ENCODE assay signal across 16 cellular contexts in the genomic region with DNA sequence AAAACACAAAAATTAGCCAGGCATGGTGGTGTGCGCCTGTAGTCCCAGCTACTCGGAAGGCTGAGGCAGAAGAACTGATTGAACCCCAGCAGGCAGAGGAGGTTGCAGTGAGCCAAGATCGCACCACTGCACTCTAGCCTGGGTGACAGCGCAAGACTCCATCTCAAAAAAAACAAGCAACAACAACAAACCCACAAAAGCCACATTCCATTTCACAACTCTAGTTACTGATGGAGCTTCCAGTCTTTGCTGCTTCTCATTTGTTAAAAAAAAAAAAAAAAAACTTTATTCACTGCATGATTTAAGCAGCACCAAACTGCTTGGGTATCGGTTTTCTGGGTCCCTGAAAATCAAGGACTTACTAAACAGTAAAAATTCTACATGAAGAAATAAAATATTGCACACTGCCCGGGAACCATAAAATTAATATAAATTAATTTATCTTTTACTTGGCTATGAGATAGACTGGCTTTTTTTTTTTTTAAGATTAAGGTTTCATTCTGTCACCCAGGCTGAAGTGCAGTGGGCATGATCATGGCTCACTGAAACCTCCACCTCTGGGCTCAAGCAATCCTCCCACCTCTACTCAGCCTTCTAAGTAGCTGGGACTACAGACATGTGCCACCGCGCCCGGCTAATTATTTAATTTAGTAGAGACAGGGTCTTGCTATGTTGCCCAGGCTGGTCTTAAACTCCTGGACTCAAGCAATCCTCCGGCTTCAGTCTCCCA. TPM values are rescaled to one million over a fixed set of nuclear protein-coding genes. Genes with fewer than 3 reads are reported as not detected.
DNase-seq lines count a peak whose midpoint lies in the region; ATAC-seq and TF ChIP-seq lines count a peak whose summit lies in the region.
"Had no signal": no experiment of that assay in that cellular context is flagged by ENCODE, and none has a peak within 500 bp of the region (broad histone marks: within the 10 kb centered on the region; RNA-seq: fewer than 3 reads in every experiment).

No MANE protein-coding gene starts in this region.

- peak in 4 of 7 experiments; percentile 8 to 53 (median 17) for DNase-seq in CD8-positive, alpha-beta T cell
- DNase-seq in Jurkat, Clone E6-1 (ENCODE audit: low read depth, low spot score) = peak; percentile 88
- DNase-seq in naive thymus-derived CD8-positive, alpha-beta T cell = peak in 4 of 10 donors; percentile 6 to 50 (median 34)
- DNase-seq in tibial nerve (ENCODE audit: low spot score in 2 of 2) = no peak
- no peak for DNase-seq in stomach
- DNase-seq: activated CD4-positive, alpha-beta T cell treated with anti-CD3 and anti-CD28 coated beads, Interleukin-2, amount 50 U/mL, for 1 hour; DMS 273 treated with DMSO at 0.1 percent for 48 hours; Karpas-422; NCI-H510A; pancreas; stimulated activated CD4-positive, alpha-beta T cell treated with anti-CD3 and anti-CD28 coated beads, Interleukin-2, amount 100 ng/mL, for 24 hours had no signal

- peak; percentile 71 for ATAC-seq in CD8-positive, alpha-beta T cell
- ATAC-seq in naive thymus-derived CD8-positive, alpha-beta T cell = peak in 1 of 2 donors; percentile 46
- ATAC-seq in HG03342 (IDR thresholded peaks at IDR 0.05; ENCODE audit: unreplicated experiment) = no peak

- intact Hi-C loops in CD8-positive, alpha-beta T cell (cut with DNase I, micrococcal nuclease) = no loop called here
- intact Hi-C loops in stomach (cut with DNase I; ENCODE audit: low total_unique reads) = no loop called here

- H3K27me3 ChIP-seq in CD8-positive, alpha-beta T cell (ENCODE audit: insufficient read depth, low read length) = no peaks in the 10 kb centered on the region
- H3K27me3 ChIP-seq in tibial nerve = no peaks in the 10 kb centered on the region
- H3K27me3 ChIP-seq in stomach = no peaks in the 10 kb centered on the region
- H3K27me3 ChIP-seq: ascending aorta, pancreas had no signal

- H3K36me3 Mint-ChIP-seq in CD8-positive, alpha-beta T cell = no peaks in the 10 kb centered on the region
- H3K36me3 Mint-ChIP-seq in naive thymus-derived CD8-positive, alpha-beta T cell = no peaks in the 10 kb centered on the region

- TF ChIP-seq CTCF in CD8-positive, alpha-beta T cell (IDR thresholded peaks at IDR 0.05) = no peak
- TF ChIP-seq CTCF in VCaP (conservative IDR thresholded peaks at IDR 0.05) (no peak), tibial nerve (IDR thresholded peaks at IDR 0.05) (no peak), stomach (IDR thresholded peaks at IDR 0.05) (no peak)

- H3K36me3 ChIP-seq in CD8-positive, alpha-beta T cell (ENCODE audit: insufficient read depth, low read length) = no peaks in the 10 kb centered on the region
- no peaks in the 10 kb centered on the region for H3K36me3 ChIP-seq in tibial nerve
- H3K36me3 ChIP-seq in stomach = no peaks in the 10 kb centered on the region
- H3K36me3 ChIP-seq: ascending aorta, pancreas had no signal

- no peak overlapping the region for H3K27ac ChIP-seq in CD8-positive, alpha-beta T cell (ENCODE audit: low read depth, low read length)
- H3K27ac ChIP-seq in VCaP = peak overlapping the region; percentile 40
- no peak overlapping the region for H3K27ac ChIP-seq in tibial nerve
- H3K27ac ChIP-seq in stomach = peak overlapping the region in 1 of 5 donors; percentile 20
- H3K27ac ChIP-seq: ascending aorta, pancreas, SK-N-MC had no signal

- no peaks in the 10 kb centered on the region for H3K9me3 ChIP-seq in CD8-positive, alpha-beta T cell (ENCODE audit: low read length)
- no peaks in the 10 kb centered on the region for H3K9me3 ChIP-seq in tibial nerve
- H3K9me3 ChIP-seq in stomach = no peaks in the 10 kb centered on the region
- H3K9me3 ChIP-seq: ascending aorta, pancreas had no signal

- H3K4me1 ChIP-seq in CD8-positive, alpha-beta T cell (ENCODE audit: insufficient read depth, low read length) = peaks cover 60% of the 10 kb centered on the region
- H3K4me1 ChIP-seq in tibial nerve (peaks cover 0 to 28% (median 14%) of the 10 kb centered on the region in 4 donors), stomach (peaks cover 8 to 66% (median 34%) of the 10 kb centered on the region in 4 donors)

- H3K4me1 Mint-ChIP-seq in CD8-positive, alpha-beta T cell (ENCODE audit: low read depth) = peaks cover 66% of the 10 kb centered on the region
- H3K4me1 Mint-ChIP-seq in naive thymus-derived CD8-positive, alpha-beta T cell = peaks cover 19 to 89% (median 55%) of the 10 kb centered on the region in 4 donors

- CTCF ChIA-PET in CD8-positive, alpha-beta T cell (lab: Charles Lee) = interaction anchor here (1.0 kb wide), 1 partner anchor 13 kb away, joined by 3 read pairs; no protein-coding TSS in a partner anchor

- TF ChIP-seq POLR2A in tibial nerve (IDR thresholded peaks at IDR 0.05) = no peak
- TF ChIP-seq POLR2A in stomach (IDR thresholded peaks at IDR 0.05) = no peak

- no peak for TF ChIP-seq EP300 in tibial nerve (IDR thresholded peaks at IDR 0.05)
- TF ChIP-seq EP300 in stomach (IDR thresholded peaks at IDR 0.05) = no peak

- peak overlapping the region; percentile 60 for H3K4me3 Mint-ChIP-seq in CD8-positive, alpha-beta T cell
- peak overlapping the region in 9 of 10 donors; percentile 4 to 76 (median 50) for H3K4me3 Mint-ChIP-seq in naive thymus-derived CD8-positive, alpha-beta T cell
- H3K4me3 Mint-ChIP-seq: stimulated activated naive CD8-positive, alpha-beta T cell treated with anti-CD3 and anti-CD28 coated beads, Interleukin-15, Interleukin-2, amounts not matched to agents 100 ng/mL and 50 ng/mL, for 24 hours had no signal

- H3K9me3 Mint-ChIP-seq in CD8-positive, alpha-beta T cell = no peaks in the 10 kb centered on the region
- H3K9me3 Mint-ChIP-seq in naive thymus-derived CD8-positive, alpha-beta T cell = no peaks in the 10 kb centered on the region
- H3K9me3 Mint-ChIP-seq: stimulated activated naive CD8-positive, alpha-beta T cell treated with anti-CD3 and anti-CD28 coated beads, Interleukin-15, Interleukin-2, amounts not matched to agents 100 ng/mL and 50 ng/mL, for 24 hours had no signal

- H3K27ac Mint-ChIP-seq in CD8-positive, alpha-beta T cell = peak overlapping the region; percentile 79
- H3K27ac Mint-ChIP-seq in naive thymus-derived CD8-positive, alpha-beta T cell = peak overlapping the region in 8 of 10 donors; percentile 49 to 80 (median 64)
- H3K27ac Mint-ChIP-seq: stimulated activated naive CD8-positive, alpha-beta T cell treated with anti-CD3 and anti-CD28 coated beads, Interleukin-15, Interleukin-2, amounts not matched to agents 100 ng/mL and 50 ng/mL, for 24 hours had no signal

- 91 to 93% methylated on average over 10 of the region's 10 CpGs for WGBS in tibial nerve, 2 donors
- 88 to 94% (median 92%) methylated on average over 9 to 10 of the region's 10 CpGs for WGBS in stomach, 5 donors

- POLR2A ChIA-PET in CD8-positive, alpha-beta T cell (lab: Charles Lee) = interaction anchor here (0.7 to 1.3 kb wide), 5 partner anchors 10 to 78 kb away, joined by 3 to 4 read pairs (median 4); a partner anchor contains a TSS
- POLR2A ChIA-PET in naive thymus-derived CD8-positive, alpha-beta T cell (lab: Charles Lee) = interaction anchor here (0.6 kb wide), 1 partner anchor 42 kb away, joined by 3 read pairs; a partner anchor contains a TSS

- no peaks in the 10 kb centered on the region for H3K27me3 Mint-ChIP-seq in CD8-positive, alpha-beta T cell (ENCODE audit: low read depth)
- no peaks in the 10 kb centered on the region for H3K27me3 Mint-ChIP-seq in naive thymus-derived CD8-positive, alpha-beta T cell
- H3K27me3 Mint-ChIP-seq: stimulated activated naive CD8-positive, alpha-beta T cell treated with anti-CD3 and anti-CD28 coated beads, Interleukin-15, Interleukin-2, amounts not matched to agents 100 ng/mL and 50 ng/mL, for 24 hours had no signal

- no peak overlapping the region for H3K4me3 ChIP-seq in CD8-positive, alpha-beta T cell (ENCODE audit: low read depth, low read length)
- 0 out of 2 replicates have a peak overlapping the region, but pooled peaks have one; percentile 2 for H3K4me3 ChIP-seq in Jurkat, Clone E6-1 (ENCODE audit: low read length)
- H3K4me3 ChIP-seq in tibial nerve = no peak overlapping the region
- H3K4me3 ChIP-seq in stomach = no peak overlapping the region
- H3K4me3 ChIP-seq: ascending aorta, pancreas, SK-N-MC had no signal

RNA-seq across cellular contexts. Expression of a gene that starts 42.0 kb away (rescaled TPM):
- 10 to 100 TPM; 29.2 to 29.7 TPM for total RNA-seq in CD8-positive, alpha-beta T cell
- polyA plus RNA-seq in Jurkat, Clone E6-1 (2012; ENCODE audit: insufficient read depth, insufficient read length) = 33.4 TPM
- total RNA-seq in naive thymus-derived CD8-positive, alpha-beta T cell = 10 to 100 TPM; 39.2 to 40.4 TPM
- polyA plus RNA-seq in naive thymus-derived CD8-positive, alpha-beta T cell = 10 to 100 TPM; 39.5 to 47.1 (median 41.4) TPM
- total RNA-seq in tibial nerve = 10 to 100 TPM; 54.1 to 94.4 (median 61.9) TPM
- total RNA-seq in stomach = 100 to 1,000 TPM in 1 of 5 donors, 10 to 100 TPM in 4; 19.6 to 109 (median 38.5) TPM
- 10 to 100 TPM in 2 of 3 donors, 1 to 10 TPM in 1; 7.6 to 21.2 (median 13.0) TPM for polyA plus RNA-seq in stomach

Comparison
In these comparisons a context has a peak if more than half of its experiments do, and no peak if none do; other contexts are left out.
1. DNase-seq: peak in CD8-positive, alpha-beta T cell (4 of 7) and Jurkat, Clone E6-1 (single experiment); none in tibial nerve (0 of 2) and stomach (single experiment).